Comparison of ENCODE assay signal across 9 cellular contexts in genomic region chr9:125538092-125538473, GRCh38.
DNase-seq lines count a peak whose midpoint lies in the region; ATAC-seq and TF ChIP-seq lines count a peak whose summit lies in the region.
"Had no signal": no experiment of that assay in that cellular context is flagged by ENCODE, and none has a peak within 500 bp of the region (broad histone marks: within the 10 kb centered on the region; RNA-seq: fewer than 3 reads in every experiment).

No MANE protein-coding gene starts in this region.

- H3K4me3 Mint-ChIP-seq in CD14-positive monocyte, result no peak overlapping the region

- ATAC-seq in lower lobe of right lung (peak; percentile 85 to 93), HG03521 (IDR thresholded peaks at IDR 0.05; ENCODE audit: unreplicated experiment) (no peak), HG03280 (IDR thresholded peaks at IDR 0.05; ENCODE audit: unreplicated experiment) (no peak)
- ATAC-seq: GM12878 had no signal

- peaks cover 34 to 42% of the 10 kb centered on the region in 2 donors for H3K36me3 Mint-ChIP-seq in CD14-positive monocyte

- peak overlapping the region; percentile 28 for H3K27ac ChIP-seq in lower lobe of right lung

- no peaks in the 10 kb centered on the region for H3K9me3 ChIP-seq in lower lobe of right lung

- peaks cover 22% of the 10 kb centered on the region for H3K4me1 ChIP-seq in lower lobe of right lung

- H3K4me3 ChIP-seq in lower lobe of right lung, result no peak overlapping the region
- H3K4me3 ChIP-seq: GM12878 had no signal

- H3K27ac Mint-ChIP-seq in CD14-positive monocyte, result peak overlapping the region in 1 of 7 donors; percentile 67

- DNase-seq in COR-L47 (lab: John Stamatoyannopoulos, UW), result peak; percentile 71
- DNase-seq in NCI-H1436 treated with DMSO at 0.1 percent for 48 hours (lab: John Stamatoyannopoulos, UW), result peak; percentile 18
- peak; percentile 75 for DNase-seq in brain pericyte (ENCODE audit: low read depth, low spot score)
- no peak for DNase-seq in lower lobe of right lung
- DNase-seq in GM10266 (ENCODE audit: extremely low spot score), result no peak
- no peak for DNase-seq in CD14-positive monocyte (ENCODE audit: low spot score)

- H3K9me3 Mint-ChIP-seq in CD14-positive monocyte, result no peaks in the 10 kb centered on the region

- no peaks in the 10 kb centered on the region for H3K27me3 Mint-ChIP-seq in CD14-positive monocyte (ENCODE audit: low read depth in 3 of 3)

- TF ChIP-seq CTCF in lower lobe of right lung (IDR thresholded peaks at IDR 0.05), result no peak
- TF ChIP-seq CTCF in GM10266 (IDR thresholded peaks at IDR 0.05; ENCODE audit: control insufficient read depth, insufficient read depth, low read depth, missing control alignments), result no peak
- no peak for TF ChIP-seq CTCF in CD14-positive monocyte (IDR thresholded peaks at IDR 0.05)

- intact Hi-C loops in lower lobe of right lung (cut with DNase I) (no loop called here), CD14-positive monocyte (cut with micrococcal nuclease) (no loop called here)

- H3K27me3 ChIP-seq in lower lobe of right lung (ENCODE audit: low read depth), result no peaks in the 10 kb centered on the region

- H3K36me3 ChIP-seq in lower lobe of right lung, result peaks cover 9% of the 10 kb centered on the region

- H3K4me1 Mint-ChIP-seq in CD14-positive monocyte, result no peaks in the 10 kb centered on the region

Comparison
In these comparisons a context has a peak if more than half of its experiments do, and no peak if none do; other contexts are left out.
1. DNase-seq: peak in COR-L47 (single experiment), NCI-H1436 treated with DMSO at 0.1 percent for 48 hours (single experiment) and brain pericyte (single experiment); none in lower lobe of right lung (single experiment), GM10266 (single experiment) and CD14-positive monocyte (single experiment).
2. ATAC-seq: peak in lower lobe of right lung (2 of 2); none in HG03521 (single experiment) and HG03280 (single experiment).